ENCODE assay signal across 11 cellular contexts in genomic region chr3:58066842-58067241, GRCh38. TPM values are rescaled to one million over a fixed set of nuclear protein-coding genes. Genes with fewer than 3 reads are reported as not detected.
A peak's percentile ranks its signal among the peaks of the same experiment; 100 is the strongest.
DNase-seq lines count a peak whose midpoint lies in the region; ATAC-seq and TF ChIP-seq lines count a peak whose summit lies in the region.
"Had no signal": no experiment of that assay in that cellular context is flagged by ENCODE, and none has a peak within 500 bp of the region (broad histone marks: within the 10 kb centered on the region; RNA-seq: fewer than 3 reads in every experiment).

No MANE protein-coding gene starts in this region.

- H3K27me3 ChIP-seq in body of pancreas = no peaks in the 10 kb centered on the region
- no peaks in the 10 kb centered on the region for H3K27me3 ChIP-seq in thyroid gland
- H3K27me3 ChIP-seq in PC-9 (ENCODE audit: insufficient read depth, low read depth) = no peaks in the 10 kb centered on the region

- no peaks in the 10 kb centered on the region for H3K27me3 Mint-ChIP-seq in natural killer cell (ENCODE audit: low read depth in 2 of 2)
- H3K27me3 Mint-ChIP-seq: CD4-positive, alpha-beta T cell had no signal

- DNase-seq in HS-5 (ENCODE audit: low read depth) (peak; percentile 45), body of pancreas (peak in 1 of 4 donors; percentile 40), iris pigment epithelial cell (ENCODE audit: low read depth) (peak; percentile 63), thyroid gland (no peak), NCI-H748 treated with DMSO at 0.1 percent for 48 hours (lab: John Stamatoyannopoulos, UW) (no peak), PC-9 (no peak), natural killer cell (no peak)
- DNase-seq: activated naive CD4-positive, alpha-beta T cell treated with Interleukin-2 at 50 U/mL for 16 hours; CD4-positive, alpha-beta T cell; hypothalamus had no signal

- H3K9me3 Mint-ChIP-seq in natural killer cell = no peaks in the 10 kb centered on the region
- H3K9me3 Mint-ChIP-seq: CD4-positive, alpha-beta T cell had no signal

- H3F3A ChIP-seq in PC-9 (ENCODE audit: insufficient read depth, low read depth) = peaks cover 17% of the 10 kb centered on the region; the same call in 1 of the 2 replicates

- no peak for TF ChIP-seq CTCF in body of pancreas (IDR thresholded peaks at IDR 0.05)
- TF ChIP-seq CTCF in thyroid gland (IDR thresholded peaks at IDR 0.05) = no peak
- no peak for TF ChIP-seq CTCF in PC-9 (conservative IDR thresholded peaks at IDR 0.05)
- TF ChIP-seq CTCF in natural killer cell (IDR thresholded peaks at IDR 0.05) = no peak

- CTCF ChIA-PET in PC-9 (lab: Charles Lee) = no interaction called here

- peaks cover 98% of the 10 kb centered on the region for H3K79me2 ChIP-seq in PC-9 (ENCODE audit: low read depth)

- H3K9me3 ChIP-seq in body of pancreas (no peaks in the 10 kb centered on the region), thyroid gland (no peaks in the 10 kb centered on the region), PC-9 (ENCODE audit: insufficient read depth, low read depth) (no peaks in the 10 kb centered on the region)

- H2AFZ ChIP-seq in PC-9 = no peak overlapping the region

- H3K27ac ChIP-seq in body of pancreas (peak overlapping the region; percentile 9 to 63 (median 60)), thyroid gland (peak overlapping the region in 2 of 3 donors; percentile 0 to 46), PC-9 (no peak overlapping the region)

- POLR2A ChIA-PET in PC-9 (lab: Charles Lee; ENCODE audit: unreplicated experiment) = interaction anchor here (0.7 kb wide), 1 partner anchor 27 kb away, joined by 9 read pairs; no protein-coding TSS in a partner anchor

- H3K4me3 ChIP-seq in body of pancreas (no peak overlapping the region), thyroid gland (replicated peaks in 1 of 3) (no peak overlapping the region), PC-9 (no peak overlapping the region)

- H3K4me3 Mint-ChIP-seq in natural killer cell = no peak overlapping the region
- H3K4me3 Mint-ChIP-seq: CD4-positive, alpha-beta T cell had no signal

- no peak overlapping the region for H3K4me2 ChIP-seq in PC-9

- TF ChIP-seq POLR2A in body of pancreas (IDR thresholded peaks at IDR 0.05) (no peak), thyroid gland (IDR thresholded peaks at IDR 0.05) (no peak)

- H4K20me1 ChIP-seq in PC-9 (ENCODE audit: insufficient read depth) = peaks cover 55% of the 10 kb centered on the region

- H3K27ac Mint-ChIP-seq in natural killer cell = no peak overlapping the region
- H3K27ac Mint-ChIP-seq: CD4-positive, alpha-beta T cell had no signal

- intact Hi-C loops in body of pancreas (cut with DNase I) = loop anchor here (10.0 kb wide), 1 partner anchor 52 kb away; no protein-coding TSS in a partner anchor
- intact Hi-C loops in thyroid gland (cut with DNase I) = no loop called here
- intact Hi-C loops in PC-9 (cut with micrococcal nuclease; ENCODE audit: unreplicated experiment) = no loop called here
- intact Hi-C loops in natural killer cell (cut with micrococcal nuclease) = no loop called here

- H3K36me3 ChIP-seq in body of pancreas (replicated peaks in 1 of 2; ENCODE audit: insufficient read depth in 1 of 2, low read depth in 2 of 2) (no peaks in the 10 kb centered on the region), thyroid gland (no peaks in the 10 kb centered on the region), PC-9 (ENCODE audit: low read depth) (no peaks in the 10 kb centered on the region)

- peaks cover 58% of the 10 kb centered on the region for H3K4me1 ChIP-seq in body of pancreas
- peaks cover 22 to 57% of the 10 kb centered on the region in 2 donors for H3K4me1 ChIP-seq in thyroid gland
- H3K4me1 ChIP-seq in PC-9 (replicated peaks; ENCODE audit: insufficient read depth) = no peaks in the 10 kb centered on the region; the same call in 1 of the 2 replicates

- 32 to 56% methylated on average over 3 of the region's 3 CpGs for WGBS in body of pancreas, 2 donors
- WGBS in thyroid gland, 2 donors = 63 to 82% methylated on average over 3 of the region's 3 CpGs

- H3K9me2 ChIP-seq in PC-9 (ENCODE audit: insufficient read depth) = no peaks in the 10 kb centered on the region

- no peaks in the 10 kb centered on the region for H3K36me3 Mint-ChIP-seq in natural killer cell

- BruUV-seq in PC-9 (replicated peaks; lab: Mats Ljungman, UMichigan) = no TSS peak

- no peaks in the 10 kb centered on the region for H3K4me1 Mint-ChIP-seq in natural killer cell

- ATAC-seq in body of pancreas = peak; percentile 54
- ATAC-seq in natural killer cell = no peak
- ATAC-seq in HG02840 (IDR thresholded peaks at IDR 0.05; ENCODE audit: low FRiP score, unreplicated experiment) = no peak

RNA-seq across cellular contexts. Expression of gene FLNB, which starts 58.6 kb away (rescaled TPM):
- 100 to 1,000 TPM; 104 to 121 TPM for total RNA-seq in body of pancreas
- 100 to 1,000 TPM; 164 to 258 (median 242) TPM for total RNA-seq in thyroid gland
- total RNA-seq in PC-9 (2021) = 349 and 361 TPM in 2 replicates
- 10 to 100 TPM; 24.6 to 30.8 (median 26.6) TPM for total RNA-seq in natural killer cell

Comparison
In these comparisons a context has a peak if more than half of its experiments do, and no peak if none do; other contexts are left out.
1. DNase-seq: peak in HS-5 (single experiment) and iris pigment epithelial cell (single experiment); none in thyroid gland (0 of 2), NCI-H748 treated with DMSO at 0.1 percent for 48 hours (single experiment), PC-9 (0 of 2) and natural killer cell (single experiment).